ENCODE assay signal across 27 cellular contexts in genomic region chr2:111113838-111114237, GRCh38.
"Had no signal": no experiment of that assay in that cellular context is flagged by ENCODE, and none has a peak within 500 bp of the region (broad histone marks: within the 10 kb centered on the region; RNA-seq: fewer than 3 reads in every experiment).

No MANE protein-coding gene starts in this region.

- H3K9me3 Mint-ChIP-seq: dendritic cell treated with granulocyte-macrophage colony-stimulating factor and Interleukin-4, amounts not matched to agents 40 ng/mL and 50 ng/mL, for 4 days; effector memory CD8-positive, alpha-beta T cell; endodermal cell; mesothelial cell of epicardium had no signal

- H3K36me3 ChIP-seq: esophagus squamous epithelium, gastrocnemius medialis, heart right ventricle, left lung, lower lobe of right lung had no signal

- H3K27ac ChIP-seq: epithelial cell of prostate, esophagus squamous epithelium, gastrocnemius medialis, heart right ventricle, left lung, lower lobe of right lung had no signal

- H3K9me3 ChIP-seq: esophagus squamous epithelium, gastrocnemius medialis, heart right ventricle, left lung, lower lobe of right lung, mucosa of descending colon had no signal

- H3K36me3 Mint-ChIP-seq: mesothelial cell of epicardium had no signal

- FAIRE-seq: colon, endometrium, islet of Langerhans, keratinocyte had no signal

- ATAC-seq: effector memory CD8-positive, alpha-beta T cell; esophagus mucosa; gastrocnemius medialis; heart right ventricle; left cardiac atrium; left lung; left ventricle myocardium superior; lower lobe of right lung; mucosa of descending colon had no signal

- H3K4me3 ChIP-seq: esophagus squamous epithelium, gastrocnemius medialis, heart right ventricle, left lung, lower lobe of right lung, mucosa of descending colon had no signal

- H3K27ac Mint-ChIP-seq: dendritic cell treated with granulocyte-macrophage colony-stimulating factor and Interleukin-4, amounts not matched to agents 40 ng/mL and 50 ng/mL, for 4 days; effector memory CD8-positive, alpha-beta T cell; endodermal cell; mesothelial cell of epicardium had no signal

- H3K4me3 Mint-ChIP-seq: dendritic cell treated with granulocyte-macrophage colony-stimulating factor and Interleukin-4, amounts not matched to agents 40 ng/mL and 50 ng/mL, for 4 days; effector memory CD8-positive, alpha-beta T cell; endodermal cell; mesothelial cell of epicardium had no signal

- DNase-seq: cortex of kidney; effector CD8-positive, alpha-beta T cell; effector memory CD8-positive, alpha-beta T cell; endodermal cell; erythroblast; esophagus squamous epithelium; foreskin fibroblast; foreskin melanocyte; gastrocnemius medialis; glutamatergic neuron; head of caudate nucleus; heart right ventricle; hippocampal formation; left cardiac atrium; left lung; left ventricle myocardium superior; lower lobe of right lung; mesenchymal stem cell; mucosa of descending colon had no signal
